In the genomic region with DNA sequence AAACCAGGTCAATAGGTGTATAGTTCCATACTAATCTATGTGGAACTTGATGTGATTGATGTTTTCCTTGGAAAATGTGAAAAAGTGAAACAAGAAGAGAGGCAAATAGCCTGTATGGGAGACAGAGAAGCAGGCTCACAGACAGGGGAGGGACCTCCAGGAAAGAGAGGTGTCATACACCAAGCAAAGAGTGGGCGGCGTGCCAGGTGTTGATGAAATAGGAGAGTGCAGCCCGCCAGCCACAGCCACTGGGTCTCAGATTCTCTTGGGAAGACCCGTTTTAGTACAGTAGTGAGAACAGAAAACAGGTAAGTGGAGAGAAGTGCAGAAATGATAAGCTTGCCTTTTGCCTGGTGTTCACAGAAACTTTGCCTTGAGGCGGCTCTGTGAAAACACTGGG, we compare ENCODE assay signal across 11 cellular contexts.
A peak's percentile ranks its signal among the peaks of the same experiment; 100 is the strongest.
DNase-seq lines count a peak whose midpoint lies in the region; TF ChIP-seq lines count a peak whose summit lies in the region.
"Had no signal": no experiment of that assay in that cellular context is flagged by ENCODE, and none has a peak within 500 bp of the region (broad histone marks: within the 10 kb centered on the region; RNA-seq: fewer than 3 reads in every experiment).

No MANE protein-coding gene starts in this region.

- TF ChIP-seq CTCF in transverse colon (IDR thresholded peaks at IDR 0.05) (no peak), Peyer's patch (IDR thresholded peaks at IDR 0.05) (no peak), GM13977 (IDR thresholded peaks at IDR 0.05; ENCODE audit: extremely low read depth, insufficient read depth, missing control alignments) (no peak)

- intact Hi-C loops in transverse colon (cut with DNase I; ENCODE audit: low total_unique reads) = loop anchor here (5.0 kb wide), 1 partner anchor 607 kb away; the partner anchor contains the start of gene CYB5A

- in situ Hi-C loops in transverse colon (cut with MboI; ENCODE audit: low pct_ligation_motif_present in 1 of 4, low pct_unique_long_range_greater_than_20kb in 1 of 4, low sequenced_read_pairs in 3 of 4) = loop anchor here in 1 of 4 donors (25.0 kb wide), 1 partner anchor 588 kb away; no protein-coding TSS in a partner anchor
- in situ Hi-C loops in GM13977 (cut with MboI; ENCODE audit: low pct_unique_long_range_greater_than_20kb, low sequenced_read_pairs, unreplicated experiment) = no loop called here

- no peak for TF ChIP-seq EP300 in transverse colon (IDR thresholded peaks at IDR 0.05; ENCODE audit: low read depth)

- peak; percentile 61 for DNase-seq in DMS153 (lab: John Stamatoyannopoulos, UW)
- peak; percentile 55 for DNase-seq in NCI-H1105 (lab: John Stamatoyannopoulos, UW)
- peak; percentile 66 to 92 for DNase-seq in SHP77 (lab: John Stamatoyannopoulos, UW)
- DNase-seq in left kidney (ENCODE audit: low read depth, low spot score) = peak; percentile 66
- no peak for DNase-seq in transverse colon
- no peak for DNase-seq in Peyer's patch
- DNase-seq in GM13977 (ENCODE audit: low spot score) = no peak
- DNase-seq: activated CD4-positive, alpha-beta T cell treated with anti-CD3 and anti-CD28 coated beads, Interleukin-2, amount 10 ng/mL, durations not matched to agents 24 days and 14 days; effector CD4-positive, alpha-beta T cell; NCI-H1930; trophoblast cell had no signal

- H3K4me3 ChIP-seq in transverse colon (no peak overlapping the region), Peyer's patch (no peak overlapping the region)

- H3K4me1 ChIP-seq in transverse colon (peaks cover 0 to 8% (median 0%) of the 10 kb centered on the region in 4 donors), Peyer's patch (no peaks in the 10 kb centered on the region)

- TF ChIP-seq POLR2A in transverse colon (IDR thresholded peaks at IDR 0.05) (no peak), Peyer's patch (IDR thresholded peaks at IDR 0.05) (no peak)

- H3K27ac ChIP-seq in transverse colon = no peak overlapping the region
- no peak overlapping the region for H3K27ac ChIP-seq in Peyer's patch

- no peaks in the 10 kb centered on the region for H3K27me3 ChIP-seq in transverse colon
- H3K27me3 ChIP-seq in Peyer's patch = no peaks in the 10 kb centered on the region

- H3K36me3 ChIP-seq in transverse colon (no peaks in the 10 kb centered on the region), Peyer's patch (no peaks in the 10 kb centered on the region)

- 88 to 91% methylated on average over 5 of the region's 5 CpGs for WGBS in transverse colon (ENCODE audit: low coverage in 1 of 2), 2 donors

- H3K9me3 ChIP-seq in transverse colon (no peaks in the 10 kb centered on the region), Peyer's patch (no peaks in the 10 kb centered on the region)

Comparison
In these comparisons a context has a peak if more than half of its experiments do, and no peak if none do; other contexts are left out.
1. DNase-seq: peak in DMS153 (single experiment), NCI-H1105 (single experiment), SHP77 (2 of 2) and left kidney (single experiment); none in transverse colon (single experiment), Peyer's patch (0 of 3) and GM13977 (single experiment).